In the genomic region with DNA sequence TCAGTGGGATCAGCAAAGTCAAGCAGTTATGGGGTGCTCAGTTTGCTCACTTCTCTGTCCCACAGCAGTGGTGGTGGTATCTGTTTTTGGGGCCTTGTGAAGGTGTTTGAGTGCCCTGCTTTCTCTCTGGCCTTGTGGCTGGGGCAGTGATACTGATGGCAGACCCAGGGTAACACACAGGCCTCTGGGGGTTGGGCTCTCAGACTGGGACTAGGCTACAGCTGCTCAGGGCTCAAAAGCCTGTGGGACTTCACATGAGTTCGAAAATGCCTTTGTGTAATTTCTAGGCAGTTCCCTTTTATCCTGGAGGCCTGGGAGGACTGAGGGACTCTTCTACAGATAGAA, we compare ENCODE assay signal across 2 cellular contexts.
TF ChIP-seq lines count a peak whose summit lies in the region.

No MANE protein-coding gene starts in this region.

TF ChIP-seq in SK-N-SH, 30 proteins besides CTCF, POLR2A, EP300 and RAD21 (continued from another document):
- TF ChIP-seq, protein P1, sequence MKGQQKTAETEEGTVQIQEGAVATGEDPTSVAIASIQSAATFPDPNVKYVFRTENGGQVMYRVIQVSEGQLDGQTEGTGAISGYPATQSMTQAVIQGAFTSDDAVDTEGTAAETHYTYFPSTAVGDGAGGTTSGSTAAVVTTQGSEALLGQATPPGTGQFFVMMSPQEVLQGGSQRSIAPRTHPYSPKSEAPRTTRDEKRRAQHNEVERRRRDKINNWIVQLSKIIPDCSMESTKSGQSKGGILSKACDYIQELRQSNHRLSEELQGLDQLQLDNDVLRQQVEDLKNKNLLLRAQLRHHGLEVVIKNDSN (IDR thresholded peaks at IDR 0.05; ENCODE audit: borderline replicate concordance, low read depth) = no peak
- TF ChIP-seq GABPA (IDR thresholded peaks at IDR 0.05; ENCODE audit: low read depth) (no peak), NRF1 (IDR thresholded peaks at IDR 0.05; ENCODE audit: low read depth, low read length) (no peak), RXRA (IDR thresholded peaks at IDR 0.05; ENCODE audit: borderline replicate concordance, low read depth) (no peak), ELF1 (IDR thresholded peaks at IDR 0.05) (no peak), FOSL2 (IDR thresholded peaks at IDR 0.05; ENCODE audit: borderline replicate concordance, low read depth) (no peak)
- TF ChIP-seq, protein P2, sequence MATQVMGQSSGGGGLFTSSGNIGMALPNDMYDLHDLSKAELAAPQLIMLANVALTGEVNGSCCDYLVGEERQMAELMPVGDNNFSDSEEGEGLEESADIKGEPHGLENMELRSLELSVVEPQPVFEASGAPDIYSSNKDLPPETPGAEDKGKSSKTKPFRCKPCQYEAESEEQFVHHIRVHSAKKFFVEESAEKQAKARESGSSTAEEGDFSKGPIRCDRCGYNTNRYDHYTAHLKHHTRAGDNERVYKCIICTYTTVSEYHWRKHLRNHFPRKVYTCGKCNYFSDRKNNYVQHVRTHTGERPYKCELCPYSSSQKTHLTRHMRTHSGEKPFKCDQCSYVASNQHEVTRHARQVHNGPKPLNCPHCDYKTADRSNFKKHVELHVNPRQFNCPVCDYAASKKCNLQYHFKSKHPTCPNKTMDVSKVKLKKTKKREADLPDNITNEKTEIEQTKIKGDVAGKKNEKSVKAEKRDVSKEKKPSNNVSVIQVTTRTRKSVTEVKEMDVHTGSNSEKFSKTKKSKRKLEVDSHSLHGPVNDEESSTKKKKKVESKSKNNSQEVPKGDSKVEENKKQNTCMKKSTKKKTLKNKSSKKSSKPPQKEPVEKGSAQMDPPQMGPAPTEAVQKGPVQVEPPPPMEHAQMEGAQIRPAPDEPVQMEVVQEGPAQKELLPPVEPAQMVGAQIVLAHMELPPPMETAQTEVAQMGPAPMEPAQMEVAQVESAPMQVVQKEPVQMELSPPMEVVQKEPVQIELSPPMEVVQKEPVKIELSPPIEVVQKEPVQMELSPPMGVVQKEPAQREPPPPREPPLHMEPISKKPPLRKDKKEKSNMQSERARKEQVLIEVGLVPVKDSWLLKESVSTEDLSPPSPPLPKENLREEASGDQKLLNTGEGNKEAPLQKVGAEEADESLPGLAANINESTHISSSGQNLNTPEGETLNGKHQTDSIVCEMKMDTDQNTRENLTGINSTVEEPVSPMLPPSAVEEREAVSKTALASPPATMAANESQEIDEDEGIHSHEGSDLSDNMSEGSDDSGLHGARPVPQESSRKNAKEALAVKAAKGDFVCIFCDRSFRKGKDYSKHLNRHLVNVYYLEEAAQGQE (IDR thresholded peaks at IDR 0.05; ENCODE audit: low read depth, low read length) = no peak
- TF ChIP-seq, protein P3, sequence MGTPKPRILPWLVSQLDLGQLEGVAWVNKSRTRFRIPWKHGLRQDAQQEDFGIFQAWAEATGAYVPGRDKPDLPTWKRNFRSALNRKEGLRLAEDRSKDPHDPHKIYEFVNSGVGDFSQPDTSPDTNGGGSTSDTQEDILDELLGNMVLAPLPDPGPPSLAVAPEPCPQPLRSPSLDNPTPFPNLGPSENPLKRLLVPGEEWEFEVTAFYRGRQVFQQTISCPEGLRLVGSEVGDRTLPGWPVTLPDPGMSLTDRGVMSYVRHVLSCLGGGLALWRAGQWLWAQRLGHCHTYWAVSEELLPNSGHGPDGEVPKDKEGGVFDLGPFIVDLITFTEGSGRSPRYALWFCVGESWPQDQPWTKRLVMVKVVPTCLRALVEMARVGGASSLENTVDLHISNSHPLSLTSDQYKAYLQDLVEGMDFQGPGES (IDR thresholded peaks at IDR 0.05; ENCODE audit: low read depth, low read length) = no peak

TF ChIP-seq in SK-N-SH treated with all-trans-retinoic acid at 6 μM for 48 hours, 23 proteins besides CTCF, POLR2A, EP300 and RAD21 (continued from another document):
- TF ChIP-seq, protein P4, sequence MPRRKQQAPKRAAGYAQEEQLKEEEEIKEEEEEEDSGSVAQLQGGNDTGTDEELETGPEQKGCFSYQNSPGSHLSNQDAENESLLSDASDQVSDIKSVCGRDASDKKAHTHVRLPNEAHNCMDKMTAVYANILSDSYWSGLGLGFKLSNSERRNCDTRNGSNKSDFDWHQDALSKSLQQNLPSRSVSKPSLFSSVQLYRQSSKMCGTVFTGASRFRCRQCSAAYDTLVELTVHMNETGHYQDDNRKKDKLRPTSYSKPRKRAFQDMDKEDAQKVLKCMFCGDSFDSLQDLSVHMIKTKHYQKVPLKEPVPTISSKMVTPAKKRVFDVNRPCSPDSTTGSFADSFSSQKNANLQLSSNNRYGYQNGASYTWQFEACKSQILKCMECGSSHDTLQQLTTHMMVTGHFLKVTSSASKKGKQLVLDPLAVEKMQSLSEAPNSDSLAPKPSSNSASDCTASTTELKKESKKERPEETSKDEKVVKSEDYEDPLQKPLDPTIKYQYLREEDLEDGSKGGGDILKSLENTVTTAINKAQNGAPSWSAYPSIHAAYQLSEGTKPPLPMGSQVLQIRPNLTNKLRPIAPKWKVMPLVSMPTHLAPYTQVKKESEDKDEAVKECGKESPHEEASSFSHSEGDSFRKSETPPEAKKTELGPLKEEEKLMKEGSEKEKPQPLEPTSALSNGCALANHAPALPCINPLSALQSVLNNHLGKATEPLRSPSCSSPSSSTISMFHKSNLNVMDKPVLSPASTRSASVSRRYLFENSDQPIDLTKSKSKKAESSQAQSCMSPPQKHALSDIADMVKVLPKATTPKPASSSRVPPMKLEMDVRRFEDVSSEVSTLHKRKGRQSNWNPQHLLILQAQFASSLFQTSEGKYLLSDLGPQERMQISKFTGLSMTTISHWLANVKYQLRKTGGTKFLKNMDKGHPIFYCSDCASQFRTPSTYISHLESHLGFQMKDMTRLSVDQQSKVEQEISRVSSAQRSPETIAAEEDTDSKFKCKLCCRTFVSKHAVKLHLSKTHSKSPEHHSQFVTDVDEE (CRISPR knock-in tag; IDR thresholded peaks at IDR 0.05) = no peak
- TF ChIP-seq ESRRG (CRISPR knock-in tag; IDR thresholded peaks at IDR 0.05) (no peak), ZFP30 (CRISPR knock-in tag; IDR thresholded peaks at IDR 0.05) (no peak), PPARA (CRISPR knock-in tag; IDR thresholded peaks at IDR 0.05; ENCODE audit: borderline replicate concordance) (no peak), ZNF565 (CRISPR knock-in tag; conservative IDR thresholded peaks at IDR 0.05; ENCODE audit: low read depth) (no peak), ZC3H10 (CRISPR knock-in tag; IDR thresholded peaks at IDR 0.05) (no peak), TOX (CRISPR knock-in tag; IDR thresholded peaks at IDR 0.05; ENCODE audit: borderline replicate concordance) (no peak), ISL1 (CRISPR knock-in tag; IDR thresholded peaks at IDR 0.05) (no peak), ZNF70 (CRISPR knock-in tag; IDR thresholded peaks at IDR 0.05) (no peak)
- TF ChIP-seq, protein P5, sequence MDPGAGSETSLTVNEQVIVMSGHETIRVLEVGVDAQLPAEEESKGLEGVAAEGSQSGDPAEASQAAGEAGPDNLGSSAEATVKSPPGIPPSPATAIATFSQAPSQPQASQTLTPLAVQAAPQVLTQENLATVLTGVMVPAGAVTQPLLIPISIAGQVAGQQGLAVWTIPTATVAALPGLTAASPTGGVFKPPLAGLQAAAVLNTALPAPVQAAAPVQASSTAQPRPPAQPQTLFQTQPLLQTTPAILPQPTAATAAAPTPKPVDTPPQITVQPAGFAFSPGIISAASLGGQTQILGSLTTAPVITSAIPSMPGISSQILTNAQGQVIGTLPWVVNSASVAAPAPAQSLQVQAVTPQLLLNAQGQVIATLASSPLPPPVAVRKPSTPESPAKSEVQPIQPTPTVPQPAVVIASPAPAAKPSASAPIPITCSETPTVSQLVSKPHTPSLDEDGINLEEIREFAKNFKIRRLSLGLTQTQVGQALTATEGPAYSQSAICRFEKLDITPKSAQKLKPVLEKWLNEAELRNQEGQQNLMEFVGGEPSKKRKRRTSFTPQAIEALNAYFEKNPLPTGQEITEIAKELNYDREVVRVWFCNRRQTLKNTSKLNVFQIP (CRISPR knock-in tag; IDR thresholded peaks at IDR 0.05; ENCODE audit: borderline replicate concordance, low read depth) = no peak
- TF ChIP-seq, protein P6, sequence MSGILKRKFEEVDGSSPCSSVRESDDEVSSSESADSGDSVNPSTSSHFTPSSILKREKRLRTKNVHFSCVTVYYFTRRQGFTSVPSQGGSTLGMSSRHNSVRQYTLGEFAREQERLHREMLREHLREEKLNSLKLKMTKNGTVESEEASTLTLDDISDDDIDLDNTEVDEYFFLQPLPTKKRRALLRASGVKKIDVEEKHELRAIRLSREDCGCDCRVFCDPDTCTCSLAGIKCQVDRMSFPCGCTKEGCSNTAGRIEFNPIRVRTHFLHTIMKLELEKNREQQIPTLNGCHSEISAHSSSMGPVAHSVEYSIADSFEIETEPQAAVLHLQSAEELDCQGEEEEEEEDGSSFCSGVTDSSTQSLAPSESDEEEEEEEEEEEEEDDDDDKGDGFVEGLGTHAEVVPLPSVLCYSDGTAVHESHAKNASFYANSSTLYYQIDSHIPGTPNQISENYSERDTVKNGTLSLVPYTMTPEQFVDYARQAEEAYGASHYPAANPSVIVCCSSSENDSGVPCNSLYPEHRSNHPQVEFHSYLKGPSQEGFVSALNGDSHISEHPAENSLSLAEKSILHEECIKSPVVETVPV (CRISPR knock-in tag; IDR thresholded peaks at IDR 0.05) = no peak
- TF ChIP-seq, protein P7, sequence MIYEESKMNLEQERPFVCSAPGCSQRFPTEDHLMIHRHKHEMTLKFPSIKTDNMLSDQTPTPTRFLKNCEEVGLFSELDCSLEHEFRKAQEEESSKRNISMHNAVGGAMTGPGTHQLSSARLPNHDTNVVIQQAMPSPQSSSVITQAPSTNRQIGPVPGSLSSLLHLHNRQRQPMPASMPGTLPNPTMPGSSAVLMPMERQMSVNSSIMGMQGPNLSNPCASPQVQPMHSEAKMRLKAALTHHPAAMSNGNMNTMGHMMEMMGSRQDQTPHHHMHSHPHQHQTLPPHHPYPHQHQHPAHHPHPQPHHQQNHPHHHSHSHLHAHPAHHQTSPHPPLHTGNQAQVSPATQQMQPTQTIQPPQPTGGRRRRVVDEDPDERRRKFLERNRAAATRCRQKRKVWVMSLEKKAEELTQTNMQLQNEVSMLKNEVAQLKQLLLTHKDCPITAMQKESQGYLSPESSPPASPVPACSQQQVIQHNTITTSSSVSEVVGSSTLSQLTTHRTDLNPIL (CRISPR knock-in tag; IDR thresholded peaks at IDR 0.05; ENCODE audit: low read depth) = no peak
TF ChIP-seq in SK-N-SH treated with all-trans-retinoic acid at 6 μM for 48 hours: peak in this region for 0.
